ENCODE assay signal across 8 cellular contexts in genomic region chr11:66844496-66845142, GRCh38. TPM values are rescaled to one million over a fixed set of nuclear protein-coding genes. Genes with fewer than 3 reads are reported as not detected.
DNase-seq lines count a peak whose midpoint lies in the region; ATAC-seq, FAIRE-seq and TF ChIP-seq lines count a peak whose summit lies in the region.

No MANE protein-coding gene starts in this region.

- TF ChIP-seq RAD21 in GM12878 (IDR thresholded peaks at IDR 0.05; ENCODE audit: insufficient read depth, low read depth, low read length): no peak

- H3K27me3 ChIP-seq in HUES64 (ENCODE audit: insufficient read depth, low read length) (no peaks in the 10 kb centered on the region), GM12878 (replicated peaks in 1 of 2; ENCODE audit: control insufficient read depth in 2 of 2, insufficient read depth in 2 of 2, low read length in 1 of 2) (no peaks in the 10 kb centered on the region)

- POLR2A ChIA-PET in AG04449 (lab: Yijun Ruan, JAX): interaction anchor here (1.9 kb wide), 1 partner anchor 11 kb away, joined by 8 read pairs; no protein-coding TSS in a partner anchor
- POLR2A ChIA-PET in GM12878 (lab: Charles Lee): interaction anchor here (0.6 to 5.5 kb wide), 5 partner anchors 11 to 378 kb away, joined by 3 to 49 read pairs (median 4); partner anchors contain the start of genes PELI3 and RBM4B

- RAD21 ChIA-PET in GM12878 (lab: Charles Lee; ENCODE audit: unreplicated experiment): interaction anchor here (1.2 to 2.9 kb wide), 2 partner anchors 11 kb away, joined by 3 to 10 read pairs; no protein-coding TSS in a partner anchor

- H3K4me2 ChIP-seq in GM12878 (ENCODE audit: control insufficient read depth, insufficient read depth): peak overlapping the region; percentile 81

- FAIRE-seq in GM12878 (lab: Jason Lieb, UNC): no peak

- H2AFZ ChIP-seq in GM12878 (ENCODE audit: control insufficient read depth, low read depth, low read length): no peak overlapping the region

- SMC1A ChIA-PET in GM12878 (lab: Charles Lee; ENCODE audit: uncharacterized antibody, unreplicated experiment): interaction anchor here (3.7 kb wide), 1 partner anchor 11 kb away, joined by 14 read pairs; no protein-coding TSS in a partner anchor

- peaks cover 51% of the 10 kb centered on the region for H3K36me3 ChIP-seq in HUES64 (ENCODE audit: insufficient read depth, low read length)
- peaks cover 4 to 7% of the 10 kb centered on the region in 2 experiments; a peak in 2 of 4 replicates for H3K36me3 ChIP-seq in GM12878 (ENCODE audit: control insufficient read depth in 2 of 2, insufficient read depth in 2 of 2, low read length in 1 of 2)

- intact Hi-C loops in GM12878 (cut with micrococcal nuclease; ENCODE audit: unreplicated experiment): no loop called here

- H3K79me2 ChIP-seq in GM12878 (ENCODE audit: control insufficient read depth, insufficient read depth, low read length): peaks cover 37% of the 10 kb centered on the region

- H3K9ac ChIP-seq in HUES64 (ENCODE audit: low read depth, low read length) (peak overlapping the region; percentile 98), GM12878 (ENCODE audit: control insufficient read depth, insufficient read depth, low read length) (peak overlapping the region; percentile 99)

- in situ Hi-C loops in GM12878 (cut with MboI): no loop called here

- H3K4me1 Mint-ChIP-seq in mesothelial cell of epicardium: peaks cover 23% of the 10 kb centered on the region

- H3K27ac Mint-ChIP-seq in mesothelial cell of epicardium: peak overlapping the region; percentile 94

- 93% methylated on average over 12 of the region's 12 CpGs for WGBS in HUES64
- WGBS in GM12878 (ENCODE audit: insufficient coverage, insufficient replicate concordance, low lambda C conversion rate, missing lambda C conversion rate): 94% methylated on average over 12 of the region's 12 CpGs

- H3K4me3 ChIP-seq in AG04449 (ENCODE audit: low read depth, low read length) (peak overlapping the region; percentile 98), HUES64 (ENCODE audit: low read length) (peak overlapping the region; percentile 98), GM12878 (peak overlapping the region; percentile 95)

- no peak for TF ChIP-seq EP300 in GM12878 (IDR thresholded peaks at IDR 0.05; ENCODE audit: borderline replicate concordance in 1 of 2, control insufficient read depth in 1 of 2, low read depth in 2 of 2, low read length in 2 of 2)

- H3K9me3 ChIP-seq in HUES64 (ENCODE audit: insufficient read depth, low read depth, low read length) (no peaks in the 10 kb centered on the region), GM12878 (replicated peaks; ENCODE audit: control insufficient read depth, insufficient read depth, low read length) (no peaks in the 10 kb centered on the region)

- no peaks in the 10 kb centered on the region for H3K27me3 Mint-ChIP-seq in mesothelial cell of epicardium (ENCODE audit: low read depth)

- peaks cover 3% of the 10 kb centered on the region for H3K36me3 Mint-ChIP-seq in mesothelial cell of epicardium

- BruUV-seq in GM12878 (replicated peaks; lab: Mats Ljungman, UMichigan): no TSS peak

- H3K9me3 Mint-ChIP-seq in mesothelial cell of epicardium: no peaks in the 10 kb centered on the region

- no peak for ATAC-seq in GM12878

- H4K20me1 ChIP-seq in GM12878 (ENCODE audit: control insufficient read depth, insufficient read depth): no peaks in the 10 kb centered on the region

- CTCF ChIA-PET in AG04449 (lab: Yijun Ruan, JAX) (interaction anchor here (0.7 to 1.6 kb wide), 4 partner anchors 9 to 41 kb away, joined by 3 to 5 read pairs (median 5); no protein-coding TSS in a partner anchor), GM12878 (lab: Yijun Ruan, JAX) (interaction anchor here (0.6 to 1.0 kb wide), 4 partner anchors 9 to 267 kb away, joined by 3 to 4 read pairs (median 3); no protein-coding TSS in a partner anchor)

- TF ChIP-seq CTCF in AG04449 (IDR thresholded peaks at IDR 0.05; ENCODE audit: insufficient read depth, low read length, missing control alignments) (no peak), GM12878 (IDR thresholded peaks at IDR 0.05 in 2 of 3, conservative IDR thresholded peaks at IDR 0.05 in 1 of 3; ENCODE audit: control insufficient read depth in 2 of 3, extremely low read depth in 1 of 3, insufficient read depth in 1 of 3, low read depth in 3 of 3, low read length in 3 of 3) (no peak), mesothelial cell of epicardium (IDR thresholded peaks at IDR 0.05; ENCODE audit: unreplicated experiment) (no peak)

- no peak for TF ChIP-seq POLR2A in GM12878 (IDR thresholded peaks at IDR 0.05; ENCODE audit: low read depth, low read length)

- H3K4me1 ChIP-seq in HUES64 (ENCODE audit: insufficient read depth, low read length) (peaks cover 4% of the 10 kb centered on the region; the same call in 1 of the 2 replicates), GM12878 (ENCODE audit: control insufficient read depth, insufficient read depth, low read length) (peaks cover 16% of the 10 kb centered on the region)

- H3K27ac ChIP-seq in HUES64 (ENCODE audit: low read depth, low read length) (no peak overlapping the region), GM12878 (ENCODE audit: control insufficient read depth, insufficient read depth) (no peak overlapping the region)

- peak overlapping the region; percentile 86 for H3K4me3 Mint-ChIP-seq in mesothelial cell of epicardium

- DNase-seq in AG04449 (ENCODE audit: low read depth, low spot score) (no peak), GM12878 (ENCODE audit: low read depth, low spot score) (no peak), mesothelial cell of epicardium (ENCODE audit: low spot score in 2 of 2, unreplicated experiment in 2 of 2) (no peak), AG08396 (ENCODE audit: low spot score) (no peak), SKM-1 (lab: John Stamatoyannopoulos, UW; ENCODE audit: unreplicated experiment) (no peak), NCI-H1092 treated with DMSO at 0.1 percent for 48 hours (lab: John Stamatoyannopoulos, UW) (no peak), NCI-H187 (lab: John Stamatoyannopoulos, UW) (no peak)

RNA-seq across cellular contexts. Expression of gene RCE1, which starts 1.4 kb away (rescaled TPM):
- polyA plus RNA-seq in HUES64 (2013, experiment 1 of 2): 27.1 TPM
- 24.0 TPM for polyA plus RNA-seq in HUES64 (2013, experiment 2 of 2)
- total RNA-seq in GM12878 (2013; cell fraction: nucleolus; rRNA removed): 19.8 and 21.6 TPM in 2 replicates
- total RNA-seq in GM12878 (2014; rRNA removed): 30.6 and 32.9 TPM in 2 replicates
- total RNA-seq in GM12878 (2014; rRNA removed; fragmentation: Illumina TruSeq; extraction: Trizol): 9.0 and 9.2 TPM in 2 replicates
- total RNA-seq in GM12878 (2021): 18.6 and 21.8 TPM in 2 replicates
- polyA plus RNA-seq in GM12878 (2011; ENCODE audit: low read depth): 9.0 TPM
- polyA plus RNA-seq in GM12878 (2011; rRNA removed): 5.1 and 10.9 TPM in 2 replicates
- 17.8 and 22.2 TPM in 2 replicates for polyA plus RNA-seq in GM12878 (2011; cell fraction: cytosol; rRNA removed)
- 39.3 and 41.6 TPM in 2 replicates for polyA plus RNA-seq in GM12878 (2011; cell fraction: nucleus; rRNA removed)
- 15.7 and 20.9 TPM in 2 replicates for polyA plus RNA-seq in GM12878 (2012)
- polyA plus RNA-seq in GM12878 (2014; fragmentation: Illumina TruSeq; extraction: Trizol): 4.0 and 8.3 TPM in 2 replicates
- polyA plus RNA-seq in GM12878 (2014; fragmentation: Nextera tagmentation; extraction: Ambion mirVana): 1 to 10 TPM in 1 of 2 experiments, under 1 TPM in 1; 0.79 to 2.0 TPM
- polyA plus RNA-seq in GM12878 (2014; rRNA removed): 27.0 and 29.2 TPM in 2 replicates
- polyA plus RNA-seq in GM12878 (2016; fragmentation: Nextera tagmentation; extraction: Ambion mirVana): 10 to 100 TPM; 22.6 to 24.6 TPM
- polyA minus RNA-seq in GM12878 (2011; rRNA and poly(A)+ RNA removed): 8.5 and 10.6 TPM in 2 replicates
- 6.7 and 7.2 TPM in 2 replicates for polyA minus RNA-seq in GM12878 (2011; cell fraction: cytosol; rRNA and poly(A)+ RNA removed)
- polyA minus RNA-seq in GM12878 (2011; cell fraction: nucleus; rRNA and poly(A)+ RNA removed): 11.2 and 21.0 TPM in 2 replicates
- 27.0 to 27.8 TPM (median 27.2 TPM) in 3 replicates for total RNA-seq in mesothelial cell of epicardium

RNA-seq across cellular contexts. Expression of gene LRFN4, which starts 12.2 kb away (rescaled TPM):
- 32.4 TPM for polyA plus RNA-seq in HUES64 (2013, experiment 1 of 2)
- polyA plus RNA-seq in HUES64 (2013, experiment 2 of 2): 26.4 TPM
- total RNA-seq in GM12878 (2013; cell fraction: nucleolus; rRNA removed): 22.2 and 26.1 TPM in 2 replicates
- total RNA-seq in GM12878 (2014; rRNA removed) (26.4 and 33.9 TPM in 2 replicates), GM12878 (2014; rRNA removed; fragmentation: Illumina TruSeq; extraction: Trizol) (3.0 and 4.3 TPM in 2 replicates), GM12878 (2021) (39.2 and 43.8 TPM in 2 replicates), mesothelial cell of epicardium (26.6 to 28.1 TPM (median 27.5 TPM) in 3 replicates)
- 1.1 TPM for polyA plus RNA-seq in GM12878 (2011; ENCODE audit: low read depth)
- polyA plus RNA-seq in GM12878 (2011; rRNA removed) (1.7 and 5.5 TPM in 2 replicates), GM12878 (2014; fragmentation: Illumina TruSeq; extraction: Trizol) (0.06 and 0.66 TPM in 2 replicates), GM12878 (2014; fragmentation: Nextera tagmentation; extraction: Ambion mirVana) (under 1 TPM; 0.03 to 0.82 TPM), GM12878 (2014; rRNA removed) (30.5 and 38.5 TPM in 2 replicates), GM12878 (2016; fragmentation: Nextera tagmentation; extraction: Ambion mirVana) (1 to 10 TPM; 2.4 to 7.1 TPM)
- polyA plus RNA-seq in GM12878 (2011; cell fraction: cytosol; rRNA removed): 10.3 and 23.4 TPM in 2 replicates
- 73.5 and 75.4 TPM in 2 replicates for polyA plus RNA-seq in GM12878 (2011; cell fraction: nucleus; rRNA removed)
- polyA plus RNA-seq in GM12878 (2012): 6.2 and 6.6 TPM in 2 replicates
- 2.6 and 8.9 TPM in 2 replicates for polyA minus RNA-seq in GM12878 (2011; rRNA and poly(A)+ RNA removed)
- polyA minus RNA-seq in GM12878 (2011; cell fraction: cytosol; rRNA and poly(A)+ RNA removed): 7.7 and 9.0 TPM in 2 replicates
- polyA minus RNA-seq in GM12878 (2011; cell fraction: nucleus; rRNA and poly(A)+ RNA removed): 8.9 and 15.4 TPM in 2 replicates
